ENCODE assay signal across 23 cellular contexts in the genomic region with DNA sequence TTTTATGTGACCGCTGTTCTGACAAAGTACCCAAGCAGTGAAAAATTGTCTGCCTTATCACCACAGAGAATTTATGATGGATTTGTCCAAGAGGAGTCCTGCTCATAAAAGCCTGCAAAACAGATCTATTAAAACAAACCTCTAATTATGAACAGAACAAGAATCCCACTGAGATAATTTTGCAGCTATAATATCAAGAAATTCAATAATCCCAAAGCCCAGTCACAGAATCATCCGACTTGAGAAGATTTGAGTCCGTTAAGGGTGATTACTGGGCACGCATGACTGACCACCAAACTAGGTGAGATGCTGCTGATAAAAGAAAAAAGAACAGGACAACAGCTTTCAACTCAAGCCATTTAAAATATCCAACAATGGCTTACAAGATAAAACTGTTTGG.
"Had no signal": no experiment of that assay in that cellular context is flagged by ENCODE, and none has a peak within 500 bp of the region (broad histone marks: within the 10 kb centered on the region; RNA-seq: fewer than 3 reads in every experiment).

No MANE protein-coding gene starts in this region.

- H3K9me3 Mint-ChIP-seq: activated CD4-positive, alpha-beta memory T cell treated with anti-CD3 and anti-CD28 coated beads for 36 hours; activated naive CD4-positive, alpha-beta T cell treated with anti-CD3 and anti-CD28 coated beads for 36 hours; activated naive CD8-positive, alpha-beta T cell treated with anti-CD3 and anti-CD28 coated beads, Interleukin-2, amount 50 U/mL, for 24 hours; activated T-helper 2 cell treated with anti-CD3 and anti-CD28 coated beads, Interferon-gamma antibody, Interleukin-2, Interleukin-4, amounts not matched to agents 10 μg/mL and 5 μg/mL and 100 μg/mL, durations not matched to agents 14 hours and 24 hours and 36 hours; dendritic cell treated with granulocyte-macrophage colony-stimulating factor and Interleukin-4, amounts not matched to agents 40 ng/mL and 50 ng/mL, for 4 days; effector memory CD8-positive, alpha-beta T cell; stimulated activated effector memory CD8-positive, alpha-beta T cell treated with anti-CD3 and anti-CD28 coated beads, Interleukin-12 subunit alpha, Interleukin-12 subunit beta, amount 100 ng/mL, for 72 hours had no signal

- FAIRE-seq: frontal cortex had no signal

- H3K36me3 Mint-ChIP-seq: activated CD4-positive, alpha-beta memory T cell treated with anti-CD3 and anti-CD28 coated beads for 36 hours; activated CD8-positive, alpha-beta memory T cell treated with anti-CD3 and anti-CD28 coated beads, Interleukin-2, amount 10 ng/mL, durations not matched to agents 7 days and 5 days; stimulated activated effector memory CD8-positive, alpha-beta T cell treated with anti-CD3 and anti-CD28 coated beads, Interleukin-12 subunit alpha, Interleukin-12 subunit beta, amount 100 ng/mL, for 72 hours had no signal

- H3K36me3 ChIP-seq: breast epithelium, heart right ventricle, ovary, sigmoid colon, thoracic aorta, upper lobe of right lung had no signal

- H3K9me3 ChIP-seq: breast epithelium, heart right ventricle, ovary, sigmoid colon, thoracic aorta, upper lobe of right lung had no signal

- H3K27ac ChIP-seq: breast epithelium, epithelial cell of prostate, heart right ventricle, sigmoid colon, thoracic aorta, upper lobe of right lung had no signal

- H3K27ac Mint-ChIP-seq: activated CD4-positive, alpha-beta memory T cell treated with anti-CD3 and anti-CD28 coated beads for 36 hours; activated CD4-positive, alpha-beta T cell treated with anti-CD3 and anti-CD28 coated beads for 36 hours; activated CD8-positive, alpha-beta memory T cell treated with anti-CD3 and anti-CD28 coated beads, Interleukin-2, amount 10 ng/mL, durations not matched to agents 7 days and 5 days; activated naive CD4-positive, alpha-beta T cell treated with anti-CD3 and anti-CD28 coated beads for 36 hours; activated naive CD8-positive, alpha-beta T cell treated with anti-CD3 and anti-CD28 coated beads, Interleukin-2, amount 50 U/mL, for 24 hours; activated T-helper 2 cell treated with anti-CD3 and anti-CD28 coated beads, Interferon-gamma antibody, Interleukin-2, Interleukin-4, amounts not matched to agents 10 μg/mL and 5 μg/mL and 100 μg/mL, durations not matched to agents 14 hours and 24 hours and 36 hours; dendritic cell treated with granulocyte-macrophage colony-stimulating factor and Interleukin-4, amounts not matched to agents 40 ng/mL and 50 ng/mL, for 4 days; effector memory CD8-positive, alpha-beta T cell; stimulated activated effector memory CD8-positive, alpha-beta T cell treated with anti-CD3 and anti-CD28 coated beads, Interleukin-12 subunit alpha, Interleukin-12 subunit beta, amount 100 ng/mL, for 72 hours had no signal

- H3K4me1 ChIP-seq: breast epithelium, sigmoid colon, upper lobe of right lung had no signal

- H3K4me1 Mint-ChIP-seq: activated CD4-positive, alpha-beta T cell treated with anti-CD3 and anti-CD28 coated beads for 36 hours; activated CD8-positive, alpha-beta memory T cell treated with anti-CD3 and anti-CD28 coated beads, Interleukin-2, amount 10 ng/mL, durations not matched to agents 7 days and 5 days; activated naive CD8-positive, alpha-beta T cell treated with anti-CD3 and anti-CD28 coated beads, Interleukin-2, amount 50 U/mL, for 24 hours; stimulated activated effector memory CD8-positive, alpha-beta T cell treated with anti-CD3 and anti-CD28 coated beads, Interleukin-12 subunit alpha, Interleukin-12 subunit beta, amount 100 ng/mL, for 72 hours had no signal

- H3K27me3 ChIP-seq: breast epithelium, ovary, sigmoid colon had no signal

- DNase-seq: activated CD4-positive, alpha-beta memory T cell treated with anti-CD3 and anti-CD28 coated beads for 36 hours; activated CD4-positive, alpha-beta T cell treated with anti-CD3 and anti-CD28 coated beads for 36 hours; activated CD8-positive, alpha-beta memory T cell treated with anti-CD3 and anti-CD28 coated beads, Interleukin-2, amount 10 ng/mL, durations not matched to agents 7 days and 5 days; activated naive CD4-positive, alpha-beta T cell treated with anti-CD3 and anti-CD28 coated beads for 36 hours; activated naive CD8-positive, alpha-beta T cell treated with anti-CD3 and anti-CD28 coated beads, Interleukin-2, amount 50 U/mL, for 24 hours; activated T-cell treated with anti-CD3 and anti-CD28 coated beads, Interleukin-2, amount 50 U/mL, for 1 hour; aorta; effector memory CD8-positive, alpha-beta T cell; heart right ventricle; left cardiac atrium; midbrain; sigmoid colon; T1000; upper lobe of right lung had no signal

- H3K4me3 ChIP-seq: breast epithelium, heart right ventricle, lung, ovary, sigmoid colon, thoracic aorta, upper lobe of right lung had no signal

- H3K27me3 Mint-ChIP-seq: activated CD8-positive, alpha-beta memory T cell treated with anti-CD3 and anti-CD28 coated beads, Interleukin-2, amount 10 ng/mL, durations not matched to agents 7 days and 5 days; effector memory CD8-positive, alpha-beta T cell had no signal

- H3K4me3 Mint-ChIP-seq: activated CD4-positive, alpha-beta memory T cell treated with anti-CD3 and anti-CD28 coated beads for 36 hours; activated CD4-positive, alpha-beta T cell treated with anti-CD3 and anti-CD28 coated beads for 36 hours; activated CD8-positive, alpha-beta memory T cell treated with anti-CD3 and anti-CD28 coated beads, Interleukin-2, amount 10 ng/mL, durations not matched to agents 7 days and 5 days; activated naive CD4-positive, alpha-beta T cell treated with anti-CD3 and anti-CD28 coated beads for 36 hours; activated naive CD8-positive, alpha-beta T cell treated with anti-CD3 and anti-CD28 coated beads, Interleukin-2, amount 50 U/mL, for 24 hours; dendritic cell treated with granulocyte-macrophage colony-stimulating factor and Interleukin-4, amounts not matched to agents 40 ng/mL and 50 ng/mL, for 4 days; effector memory CD8-positive, alpha-beta T cell; stimulated activated effector memory CD8-positive, alpha-beta T cell treated with anti-CD3 and anti-CD28 coated beads, Interleukin-12 subunit alpha, Interleukin-12 subunit beta, amount 100 ng/mL, for 72 hours had no signal
